Comparison of ENCODE assay signal across 1 cellular context in genomic region chr22:42322562-42322926, GRCh38.
A peak's percentile ranks its signal among the peaks of the same experiment; 100 is the strongest.
TF ChIP-seq lines count a peak whose summit lies in the region.

No MANE protein-coding gene starts in this region.

TF ChIP-seq in HEK293, 187 proteins besides CTCF, POLR2A, EP300 and RAD21:
- TF ChIP-seq ZNF426 (tag by site-specific recombination; IDR thresholded peaks at IDR 0.05) (no peak), ZSCAN16 (tag by site-specific recombination; IDR thresholded peaks at IDR 0.05) (peak; percentile 82; the same call in 1 of the 2 replicates), ZNF24 (tag by site-specific recombination; IDR thresholded peaks at IDR 0.05) (peak; percentile 56; the same call in 1 of the 2 replicates), ZNF16 (tag by site-specific recombination; IDR thresholded peaks at IDR 0.05; ENCODE audit: low read depth) (no peak), ZNF169 (tag by site-specific recombination; IDR thresholded peaks at IDR 0.05) (no peak), ZNF830 (tag by site-specific recombination; IDR thresholded peaks at IDR 0.05; ENCODE audit: low read depth) (no peak), ZSCAN30 (tag by site-specific recombination; IDR thresholded peaks at IDR 0.05) (no peak)
